Comparison of ENCODE assay signal across 11 cellular contexts in genomic region chr3:45055032-45055410, GRCh38. TPM values are rescaled to one million over a fixed set of nuclear protein-coding genes. Genes with fewer than 3 reads are reported as not detected.
DNase-seq lines count a peak whose midpoint lies in the region; ATAC-seq and TF ChIP-seq lines count a peak whose summit lies in the region.
"Had no signal": no experiment of that assay in that cellular context is flagged by ENCODE, and none has a peak within 500 bp of the region (broad histone marks: within the 10 kb centered on the region; RNA-seq: fewer than 3 reads in every experiment).

No MANE protein-coding gene starts in this region.

- H3K36me3 ChIP-seq in breast epithelium (no peaks in the 10 kb centered on the region), ascending aorta (no peaks in the 10 kb centered on the region)

- peaks cover 49% of the 10 kb centered on the region for H3K4me1 Mint-ChIP-seq in MCF 10A (ENCODE audit: insufficient read depth, unreplicated experiment)
- peaks cover 22% of the 10 kb centered on the region for H3K4me1 Mint-ChIP-seq in activated CD8-positive, alpha-beta memory T cell treated with anti-CD3 and anti-CD28 coated beads, Interleukin-2, amount 10 ng/mL, durations not matched to agents 7 days and 5 days

- peak overlapping the region in 1 of 2 donors; percentile 48 for H3K27ac ChIP-seq in breast epithelium
- H3K27ac ChIP-seq in ascending aorta, result peak overlapping the region; percentile 44 to 59

- H3K4me1 ChIP-seq in breast epithelium (peaks cover 0 to 3% of the 10 kb centered on the region in 2 donors), ascending aorta (peaks cover 5 to 12% of the 10 kb centered on the region in 2 donors)

- no peak for ATAC-seq in HG02938 (IDR thresholded peaks at IDR 0.05; ENCODE audit: unreplicated experiment)
- no peak for ATAC-seq in activated CD8-positive, alpha-beta memory T cell treated with anti-CD3 and anti-CD28 coated beads, Interleukin-2, amount 10 ng/mL, durations not matched to agents 7 days and 5 days
- ATAC-seq: Panc1 had no signal

- no peaks in the 10 kb centered on the region for H3K36me3 Mint-ChIP-seq in MCF 10A (ENCODE audit: insufficient read depth, unreplicated experiment)
- H3K36me3 Mint-ChIP-seq in activated CD8-positive, alpha-beta memory T cell treated with anti-CD3 and anti-CD28 coated beads, Interleukin-2, amount 10 ng/mL, durations not matched to agents 7 days and 5 days, result no peaks in the 10 kb centered on the region

- H3K4me3 ChIP-seq in breast epithelium (no peak overlapping the region), ascending aorta (no peak overlapping the region)

- peaks cover 0 to under 1% of the 10 kb centered on the region in 2 donors for H3K27me3 ChIP-seq in breast epithelium
- no peaks in the 10 kb centered on the region for H3K27me3 ChIP-seq in ascending aorta

- intact Hi-C loops in MCF 10A (cut with micrococcal nuclease), result no loop called here
- intact Hi-C loops in breast epithelium (cut with DNase I; ENCODE audit: low total_unique reads), result no loop called here
- intact Hi-C loops in ascending aorta (cut with DNase I), result no loop called here

- peak overlapping the region; percentile 5 for H3K4me3 Mint-ChIP-seq in MCF 10A (ENCODE audit: unreplicated experiment)
- H3K4me3 Mint-ChIP-seq in activated CD8-positive, alpha-beta memory T cell treated with anti-CD3 and anti-CD28 coated beads, Interleukin-2, amount 10 ng/mL, durations not matched to agents 7 days and 5 days, result no peak overlapping the region

- DNase-seq in MCF 10A (ENCODE audit: unreplicated experiment) (peak; percentile 79), breast epithelium (ENCODE audit: low spot score in 2 of 2) (no peak), ascending aorta (ENCODE audit: low spot score in 2 of 2) (no peak), kidney glomerular epithelial cell (lab: John Stamatoyannopoulos, UW) (peak; percentile 35), cerebellar nuclear complex (lab: John Stamatoyannopoulos, UW) (no peak), NCI-H1436 treated with DMSO at 0.1 percent for 48 hours (lab: John Stamatoyannopoulos, UW) (no peak)
- DNase-seq in activated CD8-positive, alpha-beta memory T cell treated with anti-CD3 and anti-CD28 coated beads, Interleukin-2, amount 10 ng/mL, durations not matched to agents 7 days and 5 days, result no peak
- DNase-seq: activated CD8-positive, alpha-beta memory T cell treated with anti-CD3 and anti-CD28 coated beads for 24 hours; NCI-H1417 treated with DMSO at 0.1 percent for 48 hours had no signal

- TF ChIP-seq CTCF in MCF 10A (IDR thresholded peaks at IDR 0.05; ENCODE audit: unreplicated experiment), result no peak
- TF ChIP-seq CTCF in breast epithelium (IDR thresholded peaks at IDR 0.05), result no peak
- TF ChIP-seq CTCF in ascending aorta (IDR thresholded peaks at IDR 0.05), result no peak

- TF ChIP-seq POLR2A in breast epithelium (IDR thresholded peaks at IDR 0.05), result no peak

- H3K9me3 ChIP-seq in breast epithelium (no peaks in the 10 kb centered on the region), ascending aorta (no peaks in the 10 kb centered on the region)

- CTCF ChIA-PET in MCF 10A (lab: Yijun Ruan, JAX), result interaction anchor here (0.6 to 5.5 kb wide), 6 partner anchors 10 to 522 kb away, joined by 3 to 26 read pairs (median 14); partner anchors contain the start of gene CDCP1
- CTCF ChIA-PET in activated CD8-positive, alpha-beta memory T cell treated with anti-CD3 and anti-CD28 coated beads, Interleukin-2, amount 10 ng/mL, durations not matched to agents 7 days and 5 days (lab: Charles Lee), result interaction anchor here (0.6 to 7.9 kb wide), 13 partner anchors 11 to 1279 kb away, joined by 3 to 71 read pairs (median 4); no protein-coding TSS in a partner anchor

- H3K9me3 Mint-ChIP-seq in MCF 10A (ENCODE audit: unreplicated experiment), result peaks cover 7% of the 10 kb centered on the region
- H3K9me3 Mint-ChIP-seq in activated CD8-positive, alpha-beta memory T cell treated with anti-CD3 and anti-CD28 coated beads, Interleukin-2, amount 10 ng/mL, durations not matched to agents 7 days and 5 days (ENCODE audit: low read depth), result no peaks in the 10 kb centered on the region

- peaks cover under 1% of the 10 kb centered on the region for H3K27me3 Mint-ChIP-seq in MCF 10A (ENCODE audit: insufficient read depth, unreplicated experiment)
- peaks cover 7% of the 10 kb centered on the region for H3K27me3 Mint-ChIP-seq in activated CD8-positive, alpha-beta memory T cell treated with anti-CD3 and anti-CD28 coated beads, Interleukin-2, amount 10 ng/mL, durations not matched to agents 7 days and 5 days

- POLR2A ChIA-PET in MCF 10A (lab: Yijun Ruan, JAX), result interaction anchor here (0.6 to 4.2 kb wide), 17 partner anchors 11 to 622 kb away, joined by 3 to 37 read pairs (median 4); partner anchors contain the start of gene CDCP1

- H3K27ac Mint-ChIP-seq in MCF 10A (ENCODE audit: low read depth, unreplicated experiment), result peak overlapping the region; percentile 43
- H3K27ac Mint-ChIP-seq in activated CD8-positive, alpha-beta memory T cell treated with anti-CD3 and anti-CD28 coated beads, Interleukin-2, amount 10 ng/mL, durations not matched to agents 7 days and 5 days, result no peak overlapping the region

- no TSS peak for BruUV-seq in MCF 10A (replicated peaks; lab: Mats Ljungman, UMichigan)

RNA-seq across cellular contexts. Expression of gene CLEC3B, which starts 28.9 kb away (rescaled TPM):
- total RNA-seq in MCF 10A (2022) (not detected in 2 replicates), breast epithelium (100 to 1,000 TPM in 1 of 3 donors, 10 to 100 TPM in 2; 18.3 to 479 (median 55.7) TPM), ascending aorta (130 TPM)
- total RNA-seq in activated CD8-positive, alpha-beta memory T cell treated with anti-CD3 and anti-CD28 coated beads, Interleukin-2, amount 10 ng/mL, durations not matched to agents 7 days and 5 days, result not detected

Comparison
In these comparisons a context has a peak if more than half of its experiments do, and no peak if none do; other contexts are left out.
1. DNase-seq: peak in MCF 10A (single experiment) and kidney glomerular epithelial cell (single experiment); none in breast epithelium (0 of 2), ascending aorta (0 of 2), cerebellar nuclear complex (0 of 2), NCI-H1436 treated with DMSO at 0.1 percent for 48 hours (single experiment) and activated CD8-positive, alpha-beta memory T cell treated with anti-CD3 and anti-CD28 coated beads, Interleukin-2, amount 10 ng/mL, durations not matched to agents 7 days and 5 days (single experiment).
2. RNA of gene CLEC3B, which starts 28.9 kb away (total RNA-seq): 130 TPM in ascending aorta (single experiment) and 18.3 to 479 TPM in breast epithelium; not detected in MCF 10A and not detected in activated CD8-positive, alpha-beta memory T cell treated with anti-CD3 and anti-CD28 coated beads, Interleukin-2, amount 10 ng/mL, durations not matched to agents 7 days and 5 days; every median in the first group is over 10 times any median in the second.